Comparison of ENCODE assay signal across 12 cellular contexts in genomic region chr13:19961484-19961883, GRCh38. TPM values are rescaled to one million over a fixed set of nuclear protein-coding genes. Genes with fewer than 3 reads are reported as not detected.
A peak's percentile ranks its signal among the peaks of the same experiment; 100 is the strongest.
DNase-seq lines count a peak whose midpoint lies in the region; ATAC-seq, FAIRE-seq and TF ChIP-seq lines count a peak whose summit lies in the region.
"Had no signal": no experiment of that assay in that cellular context is flagged by ENCODE, and none has a peak within 500 bp of the region (broad histone marks: within the 10 kb centered on the region; RNA-seq: fewer than 3 reads in every experiment).

No MANE protein-coding gene starts in this region.

- CTCF ChIA-PET in GM12878 (lab: Yijun Ruan, JAX), result interaction anchor here (0.7 kb wide), 1 partner anchor 162 kb away, joined by 3 read pairs; no protein-coding TSS in a partner anchor

- TF ChIP-seq CTCF in HFFc6 (IDR thresholded peaks at IDR 0.05) (no peak), GM12878 (IDR thresholded peaks at IDR 0.05 in 2 of 3, conservative IDR thresholded peaks at IDR 0.05 in 1 of 3; ENCODE audit: control insufficient read depth in 2 of 3, extremely low read depth in 1 of 3, insufficient read depth in 1 of 3, low read depth in 3 of 3, low read length in 3 of 3) (no peak)

- H3K4ac ChIP-seq in mesendoderm (ENCODE audit: low read depth, low read length), result no peak overlapping the region

- POLR2A ChIA-PET in GM12878 (lab: Charles Lee), result interaction anchor here (0.6 kb wide), 1 partner anchor 122 kb away, joined by 3 read pairs; no protein-coding TSS in a partner anchor

- DNase-seq in HFFc6, result no peak
- no peak for DNase-seq in GM12878 (ENCODE audit: low read depth, low spot score)
- DNase-seq in natural killer cell treated with Interleukin-12 subunit alpha and Interleukin-12 subunit beta and Interleukin-15 and Interleukin-18, amount 100 ng/mL, for 72 hours (ENCODE audit: low spot score), result no peak
- DNase-seq in mesendoderm, result no peak
- no peak for DNase-seq in UCSD-AML1 (lab: John Stamatoyannopoulos, UW; ENCODE audit: unreplicated experiment)
- DNase-seq: activated CD4-positive, alpha-beta T cell treated with anti-CD3 and anti-CD28 coated beads, Interleukin-2, amount 50 U/mL, for 48 hours; DMS79; HCEC 1CT; NCI-H1694 had no signal

- H3K36me3 ChIP-seq in BLaER1 treated with 17β-estradiol and CSF1 and Interleukin-3, amounts not matched to agents 10 nM and 100 nM, result peaks cover 36 to 61% (median 51%) of the 10 kb centered on the region in 11 experiments
- H3K36me3 ChIP-seq in GM12878 (ENCODE audit: control insufficient read depth in 2 of 2, insufficient read depth in 2 of 2, low read length in 1 of 2) (peaks cover 0 to 5% of the 10 kb centered on the region in 2 experiments; a peak in 2 of 4 replicates), mesendoderm (ENCODE audit: control insufficient read depth, insufficient read depth, low read length) (no peaks in the 10 kb centered on the region)

- no peak overlapping the region for H3K56ac ChIP-seq in mesendoderm (ENCODE audit: low read length)

- no peaks in the 10 kb centered on the region for H3K79me1 ChIP-seq in mesendoderm (ENCODE audit: low read length)

- FAIRE-seq in GM12878 (lab: Jason Lieb, UNC), result no peak

- H2BK5ac ChIP-seq in mesendoderm (ENCODE audit: low read length), result no peak overlapping the region

- peaks cover 59% of the 10 kb centered on the region for H3K79me2 ChIP-seq in GM12878 (ENCODE audit: control insufficient read depth, insufficient read depth, low read length)
- peaks cover 43% of the 10 kb centered on the region for H3K79me2 ChIP-seq in mesendoderm (ENCODE audit: control insufficient read depth, insufficient read depth, low read length)

- ATAC-seq in GM12878 (no peak), GM19467 (IDR thresholded peaks at IDR 0.05; ENCODE audit: unreplicated experiment) (no peak), GM18907 (IDR thresholded peaks at IDR 0.05; ENCODE audit: unreplicated experiment) (no peak)
- no peak for ATAC-seq in natural killer cell treated with Interleukin-12 subunit alpha and Interleukin-12 subunit beta and Interleukin-15 and Interleukin-18, amount 100 ng/mL, for 72 hours

- SMC1A ChIA-PET in GM12878 (lab: Charles Lee; ENCODE audit: uncharacterized antibody, unreplicated experiment), result no interaction called here

- H2BK120ac ChIP-seq in mesendoderm (ENCODE audit: low read depth, low read length), result no peak overlapping the region

- H2AFZ ChIP-seq in GM12878 (ENCODE audit: control insufficient read depth, low read depth, low read length), result no peak overlapping the region

- H3K4me3 ChIP-seq in BLaER1 treated with 17β-estradiol and CSF1 and Interleukin-3, amounts not matched to agents 10 nM and 100 nM, result peak overlapping the region in 6 of 10 experiments; percentile 49 to 96 (median 88); a peak in 10 of 20 replicates
- H3K4me3 ChIP-seq in GM12878, result peak overlapping the region; percentile 54
- no peak overlapping the region for H3K4me3 ChIP-seq in mesendoderm (ENCODE audit: low read length)

- H3K9me3 Mint-ChIP-seq in HFFc6, result no peaks in the 10 kb centered on the region
- no peaks in the 10 kb centered on the region for H3K9me3 Mint-ChIP-seq in natural killer cell treated with Interleukin-12 subunit alpha and Interleukin-12 subunit beta and Interleukin-15 and Interleukin-18, amount 100 ng/mL, for 72 hours

- H4K8ac ChIP-seq in mesendoderm (ENCODE audit: low read depth, low read length), result no peak overlapping the region

- H3K36me3 Mint-ChIP-seq in HFFc6 (ENCODE audit: low read depth), result 0 out of 2 replicates have a peak, but pooled peaks cover 5% of the 10 kb centered on the region
- no peaks in the 10 kb centered on the region for H3K36me3 Mint-ChIP-seq in natural killer cell treated with Interleukin-12 subunit alpha and Interleukin-12 subunit beta and Interleukin-15 and Interleukin-18, amount 100 ng/mL, for 72 hours

- H3K9ac ChIP-seq in BLaER1 treated with 17β-estradiol and CSF1 and Interleukin-3, amounts not matched to agents 10 nM and 100 nM, result peak overlapping the region in 5 of 11 experiments; percentile 0 to 64 (median 49); a peak in 6 of 22 replicates
- no peak overlapping the region for H3K9ac ChIP-seq in GM12878 (ENCODE audit: control insufficient read depth, insufficient read depth, low read length)
- H3K9ac ChIP-seq in mesendoderm (ENCODE audit: low read length), result no peak overlapping the region

- no peak overlapping the region for H3K27ac Mint-ChIP-seq in HFFc6
- H3K27ac Mint-ChIP-seq in natural killer cell treated with Interleukin-12 subunit alpha and Interleukin-12 subunit beta and Interleukin-15 and Interleukin-18, amount 100 ng/mL, for 72 hours, result peak overlapping the region; percentile 11 to 88

- H3K27me3 ChIP-seq in BLaER1 treated with 17β-estradiol and CSF1 and Interleukin-3, amounts not matched to agents 10 nM and 100 nM, result no peaks in the 10 kb centered on the region; a peak in 1 of 22 replicates
- H3K27me3 ChIP-seq in GM12878 (replicated peaks in 1 of 2; ENCODE audit: control insufficient read depth in 2 of 2, insufficient read depth in 2 of 2, low read length in 1 of 2) (no peaks in the 10 kb centered on the region), mesendoderm (ENCODE audit: insufficient read depth, low read length, poor library complexity) (no peaks in the 10 kb centered on the region)

- TF ChIP-seq RAD21 in GM12878 (IDR thresholded peaks at IDR 0.05; ENCODE audit: insufficient read depth, low read depth, low read length), result no peak

- no TSS peak for BruUV-seq in GM12878 (replicated peaks; lab: Mats Ljungman, UMichigan)

- H2AK5ac ChIP-seq in mesendoderm (ENCODE audit: low read length), result no peak overlapping the region

- WGBS in GM12878 (ENCODE audit: insufficient coverage, insufficient replicate concordance, low lambda C conversion rate, missing lambda C conversion rate), result 91% methylated on average over 4 of the region's 4 CpGs
- no CpG with 5 or more reads among the region's 4 CpGs for WGBS in mesendoderm (ENCODE audit: extremely low coverage, insufficient coverage, low lambda C conversion rate)

- no peak overlapping the region for H3K18ac ChIP-seq in mesendoderm (ENCODE audit: low read length)

- TF ChIP-seq POLR2A in GM12878 (IDR thresholded peaks at IDR 0.05; ENCODE audit: low read depth, low read length), result no peak

- peak overlapping the region; percentile 97; the same call in 1 of the 2 replicates for H3K4me3 Mint-ChIP-seq in HFFc6
- peak overlapping the region; percentile 53 for H3K4me3 Mint-ChIP-seq in natural killer cell treated with Interleukin-12 subunit alpha and Interleukin-12 subunit beta and Interleukin-15 and Interleukin-18, amount 100 ng/mL, for 72 hours

- no peak overlapping the region for H2BK15ac ChIP-seq in mesendoderm (replicated peaks; ENCODE audit: low read depth)

- RAD21 ChIA-PET in GM12878 (lab: Charles Lee; ENCODE audit: unreplicated experiment), result interaction anchor here (1.4 kb wide), 1 partner anchor 34 kb away, joined by 5 read pairs; no protein-coding TSS in a partner anchor

- in situ Hi-C loops in GM12878 (cut with MboI), result no loop called here

- H3K9me3 ChIP-seq in BLaER1 treated with 17β-estradiol and CSF1 and Interleukin-3, amounts not matched to agents 10 nM and 100 nM (replicated peaks in 1 of 11), result peaks cover 0 to 3% (median 0%) of the 10 kb centered on the region in 11 experiments; a peak in 3 of 22 replicates
- H3K9me3 ChIP-seq in GM12878 (replicated peaks; ENCODE audit: control insufficient read depth, insufficient read depth, low read length), result no peaks in the 10 kb centered on the region

- peaks cover 34 to 65% (median 62%) of the 10 kb centered on the region in 11 experiments; a peak in 21 of 22 replicates for H4K20me1 ChIP-seq in BLaER1 treated with 17β-estradiol and CSF1 and Interleukin-3, amounts not matched to agents 10 nM and 100 nM
- H4K20me1 ChIP-seq in GM12878 (ENCODE audit: control insufficient read depth, insufficient read depth), result no peaks in the 10 kb centered on the region

- no peak overlapping the region for H3K23ac ChIP-seq in mesendoderm (ENCODE audit: low read length)

- peaks cover 22% of the 10 kb centered on the region for H3K4me1 Mint-ChIP-seq in HFFc6 (ENCODE audit: low read depth)
- peaks cover 13 to 21% of the 10 kb centered on the region in 2 donors for H3K4me1 Mint-ChIP-seq in natural killer cell treated with Interleukin-12 subunit alpha and Interleukin-12 subunit beta and Interleukin-15 and Interleukin-18, amount 100 ng/mL, for 72 hours (ENCODE audit: low read depth in 2 of 2)

- no peaks in the 10 kb centered on the region for H3K27me3 Mint-ChIP-seq in HFFc6 (ENCODE audit: insufficient read depth)
- no peaks in the 10 kb centered on the region for H3K27me3 Mint-ChIP-seq in natural killer cell treated with Interleukin-12 subunit alpha and Interleukin-12 subunit beta and Interleukin-15 and Interleukin-18, amount 100 ng/mL, for 72 hours

- H4K5ac ChIP-seq in mesendoderm (ENCODE audit: low read length), result no peak overlapping the region

- H3K4me1 ChIP-seq in BLaER1 treated with 17β-estradiol and CSF1 and Interleukin-3, amounts not matched to agents 10 nM and 100 nM, result peaks cover 26 to 47% (median 36%) of the 10 kb centered on the region in 10 experiments
- H3K4me1 ChIP-seq in GM12878 (ENCODE audit: control insufficient read depth, insufficient read depth, low read length), result no peaks in the 10 kb centered on the region
- no peaks in the 10 kb centered on the region for H3K4me1 ChIP-seq in mesendoderm (ENCODE audit: control insufficient read depth, low read depth, low read length)

- TF ChIP-seq EP300 in GM12878 (IDR thresholded peaks at IDR 0.05; ENCODE audit: borderline replicate concordance in 1 of 2, control insufficient read depth in 1 of 2, low read depth in 2 of 2, low read length in 2 of 2), result no peak

- peak overlapping the region in 5 of 11 experiments; percentile 41 to 99 (median 98); a peak in 7 of 22 replicates for H3K27ac ChIP-seq in BLaER1 treated with 17β-estradiol and CSF1 and Interleukin-3, amounts not matched to agents 10 nM and 100 nM
- no peak overlapping the region for H3K27ac ChIP-seq in GM12878 (ENCODE audit: control insufficient read depth, insufficient read depth)
- H3K27ac ChIP-seq in mesendoderm (ENCODE audit: low read depth, low read length), result no peak overlapping the region

- peak overlapping the region; percentile 34 to 98 (median 93); a peak in 21 of 22 replicates for H3K4me2 ChIP-seq in BLaER1 treated with 17β-estradiol and CSF1 and Interleukin-3, amounts not matched to agents 10 nM and 100 nM
- H3K4me2 ChIP-seq in GM12878 (ENCODE audit: control insufficient read depth, insufficient read depth), result peak overlapping the region; percentile 41; the same call in 1 of the 2 replicates
- H3K4me2 ChIP-seq in mesendoderm (ENCODE audit: low read length), result no peak overlapping the region

- intact Hi-C loops in GM12878 (cut with micrococcal nuclease; ENCODE audit: unreplicated experiment), result loop anchor here (2.0 to 10.0 kb wide), 2 partner anchors 99 to 197 kb away; partner anchors contain the start of gene ZMYM5

RNA-seq across cellular contexts. Expression of gene ZMYM2, which starts 3.0 kb away (rescaled TPM):
- total RNA-seq in HFFc6 (2021; fragmentation: NEBNext Ultra II Directional; extraction: Animal tissue kit (Norgen Biotek cat#: 25700)), result 10 to 100 TPM; 21.3 to 33.6 (median 28.8) TPM
- 417 and 423 TPM in 2 replicates for total RNA-seq in GM12878 (2013; cell fraction: nucleolus; rRNA removed)
- 30.4 and 40.4 TPM in 2 replicates for total RNA-seq in GM12878 (2014; rRNA removed)
- 57.6 and 60.3 TPM in 2 replicates for total RNA-seq in GM12878 (2014; rRNA removed; fragmentation: Illumina TruSeq; extraction: Trizol)
- 37.3 and 43.1 TPM in 2 replicates for total RNA-seq in GM12878 (2021)
- polyA plus RNA-seq in GM12878 (2011; ENCODE audit: low read depth), result 17.6 TPM
- polyA plus RNA-seq in GM12878 (2011; rRNA removed), result 60.4 and 120 TPM in 2 replicates
- polyA plus RNA-seq in GM12878 (2011; cell fraction: cytosol; rRNA removed), result 14.7 and 23.3 TPM in 2 replicates
- polyA plus RNA-seq in GM12878 (2011; cell fraction: nucleus; rRNA removed), result 46.7 and 56.8 TPM in 2 replicates
- polyA plus RNA-seq in GM12878 (2012), result 30.5 and 40.5 TPM in 2 replicates
- 46.7 and 48.8 TPM in 2 replicates for polyA plus RNA-seq in GM12878 (2014; fragmentation: Illumina TruSeq; extraction: Trizol)
- 1 to 10 TPM; 9.5 TPM for polyA plus RNA-seq in GM12878 (2014; fragmentation: Nextera tagmentation; extraction: Ambion mirVana)
- 28.3 and 38.8 TPM in 2 replicates for polyA plus RNA-seq in GM12878 (2014; rRNA removed)
- polyA plus RNA-seq in GM12878 (2016; fragmentation: Nextera tagmentation; extraction: Ambion mirVana), result 10 to 100 TPM; 13.0 to 15.3 TPM
- 55.6 and 76.2 TPM in 2 replicates for polyA minus RNA-seq in GM12878 (2011; rRNA and poly(A)+ RNA removed)
- polyA minus RNA-seq in GM12878 (2011; cell fraction: cytosol; rRNA and poly(A)+ RNA removed), result 27.4 and 35.9 TPM in 2 replicates
- 53.9 and 73.6 TPM in 2 replicates for polyA minus RNA-seq in GM12878 (2011; cell fraction: nucleus; rRNA and poly(A)+ RNA removed)
- total RNA-seq in natural killer cell treated with Interleukin-12 subunit alpha and Interleukin-12 subunit beta and Interleukin-15 and Interleukin-18, amount 100 ng/mL, for 72 hours, result 10 to 100 TPM; 37.7 to 56.7 TPM
- polyA plus RNA-seq in mesendoderm (2013, experiment 1 of 2), result 82.0 TPM
- polyA plus RNA-seq in mesendoderm (2013, experiment 2 of 2), result 83.9 TPM
